9 cellular contexts compared by ENCODE assay signal in genomic region chr10:44383749-44384600, GRCh38. TPM values are rescaled to one million over a fixed set of nuclear protein-coding genes. Genes with fewer than 3 reads are reported as not detected.
DNase-seq lines count a peak whose midpoint lies in the region; ATAC-seq, FAIRE-seq and TF ChIP-seq lines count a peak whose summit lies in the region.
"Had no signal": no experiment of that assay in that cellular context is flagged by ENCODE, and none has a peak within 500 bp of the region (broad histone marks: within the 10 kb centered on the region; RNA-seq: fewer than 3 reads in every experiment).

No MANE protein-coding gene starts in this region.

- H3K27me3 ChIP-seq in GM12878 (replicated peaks in 1 of 2; ENCODE audit: control insufficient read depth in 2 of 2, insufficient read depth in 2 of 2, low read length in 1 of 2) (peaks cover 0 to 2% of the 10 kb centered on the region in 2 experiments; a peak in 3 of 4 replicates), skeletal muscle tissue (ENCODE audit: control insufficient read depth in 3 of 3, insufficient read depth in 3 of 3, low read length in 3 of 3) (no peaks in the 10 kb centered on the region)
- H3K27me3 ChIP-seq in CD8-positive, alpha-beta memory T cell (ENCODE audit: insufficient read depth, low read length, poor library complexity, severe bottlenecking): peaks cover 1% of the 10 kb centered on the region

- FAIRE-seq in GM12878 (lab: Jason Lieb, UNC): no peak

- no peaks in the 10 kb centered on the region for H4K20me1 ChIP-seq in GM12878 (ENCODE audit: control insufficient read depth, insufficient read depth)

- peaks cover 27 to 35% of the 10 kb centered on the region in 2 donors for H3K27me3 Mint-ChIP-seq in CD8-positive, alpha-beta memory T cell

- ATAC-seq in GM12878: no peak
- ATAC-seq in HG02884 (IDR thresholded peaks at IDR 0.05; ENCODE audit: unreplicated experiment): no peak
- no peak for ATAC-seq in GM18517 (IDR thresholded peaks at IDR 0.05; ENCODE audit: unreplicated experiment)

- H3K9ac ChIP-seq in GM12878 (ENCODE audit: control insufficient read depth, insufficient read depth, low read length) (no peak overlapping the region), skeletal muscle tissue (ENCODE audit: low read depth in 1 of 3, low read length in 3 of 3) (peak overlapping the region; percentile 81 to 93 (median 89))

- H3K36me3 ChIP-seq in GM12878 (ENCODE audit: control insufficient read depth in 2 of 2, insufficient read depth in 2 of 2, low read length in 1 of 2) (no peaks in the 10 kb centered on the region), skeletal muscle tissue (ENCODE audit: control insufficient read depth in 3 of 3, insufficient read depth in 3 of 3, low read length in 3 of 3) (peaks cover 4 to 11% (median 6%) of the 10 kb centered on the region in 3 donors)
- H3K36me3 ChIP-seq in CD8-positive, alpha-beta memory T cell (ENCODE audit: insufficient read depth, low read length): no peaks in the 10 kb centered on the region

- POLR2A ChIA-PET in GM12878 (lab: Charles Lee): interaction anchor here (0.7 kb wide), 1 partner anchor 122 kb away, joined by 4 read pairs; no protein-coding TSS in a partner anchor
- POLR2A ChIA-PET in CD8-positive, alpha-beta memory T cell (lab: Charles Lee): no interaction called here

- intact Hi-C loops in GM12878 (cut with micrococcal nuclease; ENCODE audit: unreplicated experiment): loop anchor here (10.0 kb wide), 1 partner anchor 219 kb away; no protein-coding TSS in a partner anchor

- no peaks in the 10 kb centered on the region for H3K36me3 Mint-ChIP-seq in CD8-positive, alpha-beta memory T cell
- H3K36me3 Mint-ChIP-seq: activated naive CD8-positive, alpha-beta T cell treated with anti-CD3 and anti-CD28 coated beads, Interleukin-2, amount 10 ng/mL, durations not matched to agents 7 days and 5 days had no signal

- in situ Hi-C loops in GM13977 (cut with MboI; ENCODE audit: low pct_unique_long_range_greater_than_20kb, low sequenced_read_pairs, unreplicated experiment) (loop anchor here (25.0 kb wide), 1 partner anchor 478 kb away; no protein-coding TSS in a partner anchor), GM12878 (cut with MboI) (loop anchor here (25.0 kb wide), 1 partner anchor 478 kb away; no protein-coding TSS in a partner anchor)

- 7% methylated on average over 58 of the region's 63 CpGs for WGBS in GM12878 (ENCODE audit: insufficient coverage, insufficient replicate concordance, low lambda C conversion rate, missing lambda C conversion rate)

- peaks cover 2 to 6% (median 4%) of the 10 kb centered on the region in 3 donors for H3K4me1 Mint-ChIP-seq in CD8-positive, alpha-beta memory T cell
- H3K4me1 Mint-ChIP-seq: activated naive CD8-positive, alpha-beta T cell treated with anti-CD3 and anti-CD28 coated beads, Interleukin-2, amount 10 ng/mL, durations not matched to agents 7 days and 5 days had no signal

- H3K4me3 ChIP-seq in GM12878 (no peak overlapping the region), iPS-18c (ENCODE audit: insufficient read depth, low read depth, low read length) (peak overlapping the region; percentile 75), skeletal muscle tissue (ENCODE audit: low read length in 3 of 3) (peak overlapping the region; percentile 74 to 89 (median 86))
- H3K4me3 ChIP-seq in CD8-positive, alpha-beta memory T cell (ENCODE audit: low read length): no peak overlapping the region

- RAD21 ChIA-PET in GM12878 (lab: Charles Lee; ENCODE audit: unreplicated experiment): interaction anchor here (0.8 kb wide), 1 partner anchor 695 kb away, joined by 3 read pairs; no protein-coding TSS in a partner anchor

- no TSS peak for BruUV-seq in GM12878 (replicated peaks; lab: Mats Ljungman, UMichigan)

- TF ChIP-seq RAD21 in GM12878 (IDR thresholded peaks at IDR 0.05; ENCODE audit: insufficient read depth, low read depth, low read length): no peak

- H3K9me3 Mint-ChIP-seq in CD8-positive, alpha-beta memory T cell: no peaks in the 10 kb centered on the region
- H3K9me3 Mint-ChIP-seq: activated naive CD8-positive, alpha-beta T cell treated with anti-CD3 and anti-CD28 coated beads, Interleukin-2, amount 10 ng/mL, durations not matched to agents 7 days and 5 days had no signal

- H2AFZ ChIP-seq in GM12878 (ENCODE audit: control insufficient read depth, low read depth, low read length): no peak overlapping the region

- H3K4me3 Mint-ChIP-seq in CD8-positive, alpha-beta memory T cell: peak overlapping the region in 1 of 7 donors; percentile 63
- H3K4me3 Mint-ChIP-seq: activated naive CD8-positive, alpha-beta T cell treated with anti-CD3 and anti-CD28 coated beads, Interleukin-2, amount 10 ng/mL, durations not matched to agents 7 days and 5 days had no signal

- no peak overlapping the region for H3K27ac Mint-ChIP-seq in CD8-positive, alpha-beta memory T cell
- H3K27ac Mint-ChIP-seq: activated naive CD8-positive, alpha-beta T cell treated with anti-CD3 and anti-CD28 coated beads, Interleukin-2, amount 10 ng/mL, durations not matched to agents 7 days and 5 days had no signal

- SMC1A ChIA-PET in GM12878 (lab: Charles Lee; ENCODE audit: uncharacterized antibody, unreplicated experiment): interaction anchor here (0.8 kb wide), 1 partner anchor 47 kb away, joined by 3 read pairs; no protein-coding TSS in a partner anchor

- DNase-seq in GM13977 (ENCODE audit: low spot score) (peak; percentile 45), GM12878 (ENCODE audit: low read depth, low spot score) (no peak), NCI-H1105 (lab: John Stamatoyannopoulos, UW) (no peak)
- DNase-seq in CD8-positive, alpha-beta memory T cell: no peak

- H3K27ac ChIP-seq in GM12878 (ENCODE audit: control insufficient read depth, insufficient read depth) (no peak overlapping the region), skeletal muscle tissue (ENCODE audit: low read depth, low read length) (peak overlapping the region; percentile 81)
- no peak overlapping the region for H3K27ac ChIP-seq in CD8-positive, alpha-beta memory T cell (ENCODE audit: low read depth, low read length)

- H3K4me1 ChIP-seq in GM12878 (ENCODE audit: control insufficient read depth, insufficient read depth, low read length) (no peaks in the 10 kb centered on the region), skeletal muscle tissue (ENCODE audit: control insufficient read depth in 3 of 3, insufficient read depth in 3 of 3, low read length in 3 of 3) (peaks cover 56 to 61% (median 58%) of the 10 kb centered on the region in 3 donors)
- no peaks in the 10 kb centered on the region for H3K4me1 ChIP-seq in CD8-positive, alpha-beta memory T cell (ENCODE audit: insufficient read depth, low read length)

- H3K4me2 ChIP-seq in GM12878 (ENCODE audit: control insufficient read depth, insufficient read depth): 0 out of 2 replicates have a peak overlapping the region, but pooled peaks have one; percentile 7

- no peak for TF ChIP-seq CTCF in GM13977 (IDR thresholded peaks at IDR 0.05; ENCODE audit: extremely low read depth, insufficient read depth, missing control alignments)
- TF ChIP-seq CTCF in GM12878 (IDR thresholded peaks at IDR 0.05 in 2 of 3, conservative IDR thresholded peaks at IDR 0.05 in 1 of 3; ENCODE audit: control insufficient read depth in 2 of 3, extremely low read depth in 1 of 3, insufficient read depth in 1 of 3, low read depth in 3 of 3, low read length in 3 of 3): no peak

- H3K9me3 ChIP-seq in GM12878 (replicated peaks; ENCODE audit: control insufficient read depth, insufficient read depth, low read length): no peaks in the 10 kb centered on the region; the same call in 2 of the 3 replicates
- H3K9me3 ChIP-seq in iPS-18c (ENCODE audit: control insufficient read depth, insufficient read depth, low read length): no peaks in the 10 kb centered on the region
- H3K9me3 ChIP-seq in skeletal muscle tissue (ENCODE audit: control insufficient read depth in 3 of 3, low read length in 3 of 3): no peaks in the 10 kb centered on the region
- no peaks in the 10 kb centered on the region for H3K9me3 ChIP-seq in CD8-positive, alpha-beta memory T cell (ENCODE audit: low read length)

- no peak for TF ChIP-seq EP300 in GM12878 (IDR thresholded peaks at IDR 0.05; ENCODE audit: borderline replicate concordance in 1 of 2, control insufficient read depth in 1 of 2, low read depth in 2 of 2, low read length in 2 of 2)

- no peak for TF ChIP-seq POLR2A in GM12878 (IDR thresholded peaks at IDR 0.05; ENCODE audit: low read depth, low read length)

- CTCF ChIA-PET in GM12878 (lab: Yijun Ruan, JAX): no interaction called here
- CTCF ChIA-PET in CD8-positive, alpha-beta memory T cell (lab: Charles Lee): no interaction called here

- H3K79me2 ChIP-seq in GM12878 (ENCODE audit: control insufficient read depth, insufficient read depth, low read length): no peaks in the 10 kb centered on the region

TF ChIP-seq in GM12878, 131 proteins besides CTCF, POLR2A, EP300 and RAD21 (continues in another document):
- TF ChIP-seq CBX5 (IDR thresholded peaks at IDR 0.05; ENCODE audit: low read depth): no peak

RNA-seq across cellular contexts. Expression of gene CXCL12, which starts 0.9 kb away (rescaled TPM):
- 7.1 and 7.3 TPM in 2 replicates for total RNA-seq in GM12878 (2013; cell fraction: nucleolus; rRNA removed)
- total RNA-seq in GM12878 (2014; rRNA removed) (0.62 and 1.0 TPM in 2 replicates), GM12878 (2014; rRNA removed; fragmentation: Illumina TruSeq; extraction: Trizol) (0.31 and 0.55 TPM in 2 replicates), GM12878 (2021) (0.85 and 0.90 TPM in 2 replicates), skeletal muscle tissue (83.5 TPM)
- 0.98 TPM for polyA plus RNA-seq in GM12878 (2011; ENCODE audit: low read depth)
- polyA plus RNA-seq in GM12878 (2011; rRNA removed) (3.3 and 4.5 TPM in 2 replicates), GM12878 (2014; fragmentation: Illumina TruSeq; extraction: Trizol) (0.51 and 0.54 TPM in 2 replicates), GM12878 (2014; fragmentation: Nextera tagmentation; extraction: Ambion mirVana) (under 1 TPM; 0.03 to 0.35 TPM), GM12878 (2014; rRNA removed) (0.49 and 0.66 TPM in 2 replicates), GM12878 (2016; fragmentation: Nextera tagmentation; extraction: Ambion mirVana) (under 1 TPM; 0.55 to 0.75 TPM)
- 3.4 and 4.3 TPM in 2 replicates for polyA plus RNA-seq in GM12878 (2011; cell fraction: cytosol; rRNA removed)
- polyA plus RNA-seq in GM12878 (2011; cell fraction: nucleus; rRNA removed): 2.5 and 4.4 TPM in 2 replicates
- 1.1 and 2.0 TPM in 2 replicates for polyA plus RNA-seq in GM12878 (2012)
- polyA minus RNA-seq in GM12878 (2011; rRNA and poly(A)+ RNA removed): 1.6 and 1.8 TPM in 2 replicates
- polyA minus RNA-seq in GM12878 (2011; cell fraction: cytosol; rRNA and poly(A)+ RNA removed): 1.7 and 2.1 TPM in 2 replicates
- polyA minus RNA-seq in GM12878 (2011; cell fraction: nucleus; rRNA and poly(A)+ RNA removed): 1.4 and 2.2 TPM in 2 replicates
- not detected for total RNA-seq in CD8-positive, alpha-beta memory T cell
- not detected for polyA plus RNA-seq in CD8-positive, alpha-beta memory T cell
- total RNA-seq: activated naive CD8-positive, alpha-beta T cell treated with anti-CD3 and anti-CD28 coated beads, Interleukin-2, amount 10 ng/mL, durations not matched to agents 7 days and 5 days had no signal

Comparison
In these comparisons a context has a peak if more than half of its experiments do, and no peak if none do; other contexts are left out.
1. H3K4me3 ChIP-seq: peak in iPS-18c (single experiment) and skeletal muscle tissue (3 of 3); none in GM12878 (single experiment) and CD8-positive, alpha-beta memory T cell (single experiment).
2. RNA of gene CXCL12, which starts 0.9 kb away (total RNA-seq): 83.5 TPM in skeletal muscle tissue (single experiment); 0.31 to 7.3 TPM in GM12878 and not detected in CD8-positive, alpha-beta memory T cell; every median in the first group is over 10 times any median in the second.